Comparison of ENCODE assay signal across 10 cellular contexts in genomic region chr4:1232661-1233621, GRCh38. TPM values are rescaled to one million over a fixed set of nuclear protein-coding genes. Genes with fewer than 3 reads are reported as not detected.
DNase-seq lines count a peak whose midpoint lies in the region; FAIRE-seq and TF ChIP-seq lines count a peak whose summit lies in the region.
"Had no signal": no experiment of that assay in that cellular context is flagged by ENCODE, and none has a peak within 500 bp of the region (broad histone marks: within the 10 kb centered on the region; RNA-seq: fewer than 3 reads in every experiment).

No MANE protein-coding gene starts in this region.

- TF ChIP-seq POLR2A in endothelial cell of umbilical vein (IDR thresholded peaks at IDR 0.05; ENCODE audit: low read depth, low read length) = no peak
- TF ChIP-seq POLR2A in uterus (IDR thresholded peaks at IDR 0.05) = no peak

- peaks cover 51% of the 10 kb centered on the region for H3K36me3 Mint-ChIP-seq in activated naive CD4-positive, alpha-beta T cell treated with anti-CD3 and anti-CD28 coated beads, Interleukin-2, amount 10 ng/mL, durations not matched to agents 7 days and 5 days
- peaks cover 34% of the 10 kb centered on the region for H3K36me3 Mint-ChIP-seq in mesothelial cell of epicardium

- TF ChIP-seq CTCF in endothelial cell of umbilical vein (IDR thresholded peaks at IDR 0.05; ENCODE audit: extremely low read depth in 1 of 2, insufficient read depth in 1 of 2, low read depth in 1 of 2, low read length in 2 of 2) (no peak), mesothelial cell of epicardium (IDR thresholded peaks at IDR 0.05; ENCODE audit: unreplicated experiment) (no peak), uterus (IDR thresholded peaks at IDR 0.05) (no peak)

- peak overlapping the region; percentile 32 for H3K9ac ChIP-seq in endothelial cell of umbilical vein (replicated peaks; ENCODE audit: extremely low read depth, insufficient read depth, low read length)

- H2AFZ ChIP-seq in endothelial cell of umbilical vein (ENCODE audit: low read depth, low read length) = no peak overlapping the region

- no peak overlapping the region for H3K4me3 Mint-ChIP-seq in activated naive CD4-positive, alpha-beta T cell treated with anti-CD3 and anti-CD28 coated beads, Interleukin-2, amount 10 ng/mL, durations not matched to agents 7 days and 5 days
- no peak overlapping the region for H3K4me3 Mint-ChIP-seq in mesothelial cell of epicardium

- H3K27ac ChIP-seq in endothelial cell of umbilical vein (ENCODE audit: insufficient read depth, low read depth, low read length) = peak overlapping the region; percentile 84
- H3K27ac ChIP-seq in uterus = peak overlapping the region; percentile 44 to 70
- H3K27ac ChIP-seq: colonic mucosa, SJSA1 had no signal

- no peaks in the 10 kb centered on the region for H4K20me1 ChIP-seq in endothelial cell of umbilical vein (replicated peaks; ENCODE audit: control insufficient read depth, extremely low read depth, insufficient read depth, low read length)

- peaks cover under 1% of the 10 kb centered on the region for H3K4me1 Mint-ChIP-seq in activated naive CD4-positive, alpha-beta T cell treated with anti-CD3 and anti-CD28 coated beads, Interleukin-2, amount 10 ng/mL, durations not matched to agents 7 days and 5 days
- H3K4me1 Mint-ChIP-seq in mesothelial cell of epicardium = peaks cover 9% of the 10 kb centered on the region

- CTCF ChIA-PET in activated naive CD4-positive, alpha-beta T cell treated with anti-CD3 and anti-CD28 coated beads, Interleukin-2, amount 10 ng/mL, durations not matched to agents 7 days and 5 days (lab: Charles Lee) = interaction anchor here (1.2 kb wide), 1 partner anchor 65 kb away, joined by 4 read pairs; no protein-coding TSS in a partner anchor
- CTCF ChIA-PET in endothelial cell of umbilical vein (lab: Charles Lee) = interaction anchor here (0.7 to 1.8 kb wide), 7 partner anchors 11 to 189 kb away, joined by 3 to 9 read pairs (median 5); no protein-coding TSS in a partner anchor

- no peaks in the 10 kb centered on the region for H3K27me3 Mint-ChIP-seq in activated naive CD4-positive, alpha-beta T cell treated with anti-CD3 and anti-CD28 coated beads, Interleukin-2, amount 10 ng/mL, durations not matched to agents 7 days and 5 days
- no peaks in the 10 kb centered on the region for H3K27me3 Mint-ChIP-seq in mesothelial cell of epicardium (ENCODE audit: low read depth)

- H3K4me3 ChIP-seq in endothelial cell of umbilical vein (replicated peaks in 1 of 3; ENCODE audit: insufficient read depth in 1 of 3, low read depth in 1 of 3, low read length in 3 of 3) = no peak overlapping the region
- no peak overlapping the region for H3K4me3 ChIP-seq in uterus
- H3K4me3 ChIP-seq: colonic mucosa, SJSA1 had no signal

- H3K36me3 ChIP-seq in endothelial cell of umbilical vein (ENCODE audit: control insufficient read depth in 2 of 2, extremely low read depth in 1 of 2, insufficient read depth in 2 of 2, low read length in 2 of 2) = peaks cover 3 to 46% of the 10 kb centered on the region in 2 experiments
- H3K36me3 ChIP-seq in uterus = no peaks in the 10 kb centered on the region

- H3K9me3 Mint-ChIP-seq in activated naive CD4-positive, alpha-beta T cell treated with anti-CD3 and anti-CD28 coated beads, Interleukin-2, amount 10 ng/mL, durations not matched to agents 7 days and 5 days = no peaks in the 10 kb centered on the region
- no peaks in the 10 kb centered on the region for H3K9me3 Mint-ChIP-seq in mesothelial cell of epicardium

- H3K27me3 ChIP-seq in endothelial cell of umbilical vein (ENCODE audit: control insufficient read depth in 2 of 2, insufficient read depth in 2 of 2, low read length in 2 of 2) (no peaks in the 10 kb centered on the region), uterus (no peaks in the 10 kb centered on the region)
- H3K27me3 ChIP-seq: colonic mucosa, SJSA1 had no signal

- BruUV-seq in endothelial cell of umbilical vein (replicated peaks; lab: Mats Ljungman, UMichigan) = no TSS peak

- POLR2A ChIA-PET in endothelial cell of umbilical vein (lab: Charles Lee) = interaction anchor here (1.7 kb wide), 1 partner anchor 16 kb away, joined by 4 read pairs; the partner anchor contains the start of gene CTBP1

- intact Hi-C loops in endothelial cell of umbilical vein (cut with micrococcal nuclease) = loop anchor here (1.0 kb wide), 1 partner anchor 15 kb away; no protein-coding TSS in a partner anchor
- intact Hi-C loops in uterus (cut with DNase I; ENCODE audit: low total_unique reads) = no loop called here

- H3K9me1 ChIP-seq in endothelial cell of umbilical vein (replicated peaks; ENCODE audit: control insufficient read depth, extremely low read depth, insufficient read depth, low read length) = no peaks in the 10 kb centered on the region

- peak overlapping the region; percentile 74 for H3K27ac Mint-ChIP-seq in activated naive CD4-positive, alpha-beta T cell treated with anti-CD3 and anti-CD28 coated beads, Interleukin-2, amount 10 ng/mL, durations not matched to agents 7 days and 5 days
- H3K27ac Mint-ChIP-seq in mesothelial cell of epicardium = peak overlapping the region; percentile 77

- FAIRE-seq in endothelial cell of umbilical vein (lab: Jason Lieb, UNC) = peak; percentile 92

- H3K9me3 ChIP-seq in endothelial cell of umbilical vein (replicated peaks; ENCODE audit: control insufficient read depth, insufficient read depth, low read length) (no peaks in the 10 kb centered on the region), uterus (no peaks in the 10 kb centered on the region)
- H3K9me3 ChIP-seq: colonic mucosa, SJSA1 had no signal

- H3K4me2 ChIP-seq in endothelial cell of umbilical vein (ENCODE audit: insufficient read depth, low read length) = no peak overlapping the region

- dilution Hi-C loops in endothelial cell of umbilical vein (cut with MboI; ENCODE audit: extremely low pct_ligation_motif_present, low sequenced_read_pairs) = no loop called here

- H3K4me1 ChIP-seq in endothelial cell of umbilical vein (ENCODE audit: control insufficient read depth, extremely low read depth, insufficient read depth, low read length) (peaks cover 22% of the 10 kb centered on the region), uterus (no peaks in the 10 kb centered on the region)
- H3K4me1 ChIP-seq: colonic mucosa, SJSA1 had no signal

- peaks cover 8% of the 10 kb centered on the region for H3K79me2 ChIP-seq in endothelial cell of umbilical vein (ENCODE audit: control insufficient read depth, insufficient read depth, low read length)

- DNase-seq in activated naive CD4-positive, alpha-beta T cell treated with anti-CD3 and anti-CD28 coated beads, Interleukin-2, amount 10 ng/mL, durations not matched to agents 7 days and 5 days = no peak
- DNase-seq in activated naive CD4-positive, alpha-beta T cell (lab: John Stamatoyannopoulos, UW) = no peak
- DNase-seq in endothelial cell of umbilical vein (ENCODE audit: low read depth, low spot score) (peak; percentile 92), mesothelial cell of epicardium (ENCODE audit: low spot score in 2 of 2, unreplicated experiment in 2 of 2) (no peak), uterus (no peak), NCI-H82 treated with DMSO at 0.1 percent for 48 hours (lab: John Stamatoyannopoulos, UW; ENCODE audit: unreplicated experiment) (no peak), dedifferentiated amniotic fluid mesenchymal stem cell (ENCODE audit: extremely low spot score) (no peak), NCI-H1417 (lab: John Stamatoyannopoulos, UW) (no peak)
- DNase-seq: colonic mucosa had no signal

TF ChIP-seq in endothelial cell of umbilical vein, 7 proteins besides CTCF, POLR2A, EP300 and RAD21:
- no peak for TF ChIP-seq MYC (IDR thresholded peaks at IDR 0.05; ENCODE audit: low read depth, low read length)
- TF ChIP-seq GATA2 (IDR thresholded peaks at IDR 0.05; ENCODE audit: insufficient read depth, insufficient read length, low read depth, low read length) = no peak
- TF ChIP-seq, protein P1, sequence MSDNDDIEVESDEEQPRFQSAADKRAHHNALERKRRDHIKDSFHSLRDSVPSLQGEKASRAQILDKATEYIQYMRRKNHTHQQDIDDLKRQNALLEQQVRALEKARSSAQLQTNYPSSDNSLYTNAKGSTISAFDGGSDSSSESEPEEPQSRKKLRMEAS (IDR thresholded peaks at IDR 0.05; ENCODE audit: insufficient read depth, insufficient read length) = peak; percentile 25
- TF ChIP-seq POLR2AphosphoS5 (IDR thresholded peaks at IDR 0.05; ENCODE audit: insufficient read depth, low read depth, low read length) = peak; percentile 42
TF ChIP-seq in endothelial cell of umbilical vein: peak in this region for 2.

RNA-seq across cellular contexts. Expression of gene CTBP1, which starts 16.0 kb away (rescaled TPM):
- total RNA-seq in endothelial cell of umbilical vein = 155 and 165 TPM in 2 replicates
- 167 and 314 TPM in 2 replicates for polyA plus RNA-seq in endothelial cell of umbilical vein
- polyA plus RNA-seq in endothelial cell of umbilical vein (2011; cell fraction: cytosol; rRNA removed) = 124 and 169 TPM in 2 replicates
- 196 and 256 TPM in 2 replicates for polyA plus RNA-seq in endothelial cell of umbilical vein (2011; cell fraction: nucleus; rRNA removed)
- 85.0 and 104 TPM in 2 replicates for polyA plus RNA-seq in endothelial cell of umbilical vein (2012)
- polyA minus RNA-seq in endothelial cell of umbilical vein = 116 and 118 TPM in 2 replicates
- polyA minus RNA-seq in endothelial cell of umbilical vein (2011; cell fraction: cytosol; rRNA and poly(A)+ RNA removed) = 109 TPM
- 50.4 and 95.0 TPM in 2 replicates for polyA minus RNA-seq in endothelial cell of umbilical vein (2011; cell fraction: nucleus; rRNA and poly(A)+ RNA removed)
- 186 to 194 TPM (median 192 TPM) in 3 replicates for total RNA-seq in mesothelial cell of epicardium
- 100 to 1,000 TPM; 104 to 193 (median 162) TPM for total RNA-seq in uterus

RNA-seq across cellular contexts. Expression of gene MAEA, which starts 56.8 kb away (rescaled TPM):
- 66.0 and 66.6 TPM in 2 replicates for total RNA-seq in endothelial cell of umbilical vein
- 108 and 116 TPM in 2 replicates for polyA plus RNA-seq in endothelial cell of umbilical vein
- 76.2 and 86.7 TPM in 2 replicates for polyA plus RNA-seq in endothelial cell of umbilical vein (2011; cell fraction: cytosol; rRNA removed)
- 147 and 154 TPM in 2 replicates for polyA plus RNA-seq in endothelial cell of umbilical vein (2011; cell fraction: nucleus; rRNA removed)
- 44.7 and 52.0 TPM in 2 replicates for polyA plus RNA-seq in endothelial cell of umbilical vein (2012)
- polyA minus RNA-seq in endothelial cell of umbilical vein = 59.6 and 76.9 TPM in 2 replicates
- 33.8 TPM for polyA minus RNA-seq in endothelial cell of umbilical vein (2011; cell fraction: cytosol; rRNA and poly(A)+ RNA removed)
- polyA minus RNA-seq in endothelial cell of umbilical vein (2011; cell fraction: nucleus; rRNA and poly(A)+ RNA removed) = 40.5 and 65.3 TPM in 2 replicates
- total RNA-seq in mesothelial cell of epicardium = 73.4 to 78.2 TPM (median 74.7 TPM) in 3 replicates
- total RNA-seq in uterus = 10 to 100 TPM; 32.3 to 70.7 (median 67.8) TPM
